16 cellular contexts compared by ENCODE assay signal in genomic region chr13:81406639-81407292, GRCh38.
DNase-seq lines count a peak whose midpoint lies in the region; ATAC-seq and TF ChIP-seq lines count a peak whose summit lies in the region.
"Had no signal": no experiment of that assay in that cellular context is flagged by ENCODE, and none has a peak within 500 bp of the region (broad histone marks: within the 10 kb centered on the region; RNA-seq: fewer than 3 reads in every experiment).

No MANE protein-coding gene starts in this region.

- DNase-seq in OCI-M1 (lab: John Stamatoyannopoulos, UW), result peak; percentile 8
- DNase-seq in hepatic stellate cell (ENCODE audit: low spot score), result no peak
- DNase-seq in NAMALWA (ENCODE audit: low spot score), result no peak
- DNase-seq in DMS 273 (lab: John Stamatoyannopoulos, UW; ENCODE audit: unreplicated experiment), result no peak
- DNase-seq: dermis blood vessel endothelial cell; DND-41; foreskin fibroblast; left lung; NCI-H1930; ovary; stimulated activated CD4-positive, alpha-beta T cell treated with anti-CD3 and anti-CD28 coated beads, Interleukin-2, amount 100 ng/mL, for 24 hours; stimulated activated naive CD8-positive, alpha-beta T cell treated with anti-CD3 and anti-CD28 coated beads, Interleukin-15, amount 100 ng/mL, for 72 hours had no signal

- no peak for TF ChIP-seq POLR2A in GM18505 (IDR thresholded peaks at IDR 0.05; ENCODE audit: borderline replicate concordance, extremely low read depth, insufficient read depth, insufficient read length)

- ATAC-seq in GM18505 (IDR thresholded peaks at IDR 0.05; ENCODE audit: unreplicated experiment) (peak; percentile 77), GM21390 (IDR thresholded peaks at IDR 0.05; ENCODE audit: unreplicated experiment) (peak; percentile 63), HG03045 (IDR thresholded peaks at IDR 0.05; ENCODE audit: unreplicated experiment) (peak; percentile 51), HG02870 (IDR thresholded peaks at IDR 0.05; ENCODE audit: unreplicated experiment) (no peak)
- ATAC-seq: left lung; stimulated activated naive CD8-positive, alpha-beta T cell treated with anti-CD3 and anti-CD28 coated beads, Interleukin-15, amount 100 ng/mL, for 72 hours had no signal
